Comparison of ENCODE assay signal across 8 cellular contexts in genomic region chr2:168961450-168962229, GRCh38.
A peak's percentile ranks its signal among the peaks of the same experiment; 100 is the strongest.
DNase-seq lines count a peak whose midpoint lies in the region; ATAC-seq, FAIRE-seq and TF ChIP-seq lines count a peak whose summit lies in the region.

No MANE protein-coding gene starts in this region.

- FAIRE-seq in A204.1 (lab: Jason Lieb, UNC), result peak; percentile 97

- peak; percentile 82 for TF ChIP-seq CTCF in LNCaP clone FGC (IDR thresholded peaks at IDR 0.05; ENCODE audit: control insufficient read depth, extremely low read depth, insufficient read depth)
- TF ChIP-seq CTCF in RWPE2 (IDR thresholded peaks at IDR 0.05; ENCODE audit: poor library complexity, severe bottlenecking), result peak; percentile 94
- peak; percentile 73 for TF ChIP-seq CTCF in cardiac fibroblast (IDR thresholded peaks at IDR 0.05; ENCODE audit: low read depth, low read length)
- TF ChIP-seq CTCF in thoracic aorta (IDR thresholded peaks at IDR 0.05), result peak; percentile 62

- no peaks in the 10 kb centered on the region for H3K36me3 ChIP-seq in RWPE2 (ENCODE audit: low read depth)
- no peaks in the 10 kb centered on the region for H3K36me3 ChIP-seq in thoracic aorta

- H3K27me3 ChIP-seq in RWPE2 (ENCODE audit: insufficient read depth, poor library complexity, severe bottlenecking) (no peaks in the 10 kb centered on the region), thoracic aorta (replicated peaks; ENCODE audit: insufficient read depth) (no peaks in the 10 kb centered on the region)

- peaks cover 3% of the 10 kb centered on the region for H3K4me1 ChIP-seq in RWPE2 (ENCODE audit: insufficient read depth, poor library complexity, severe bottlenecking)
- no peaks in the 10 kb centered on the region for H3K4me1 ChIP-seq in thoracic aorta (ENCODE audit: control insufficient read depth in 1 of 2, low read depth in 2 of 2)

- no peaks in the 10 kb centered on the region for H3K9me3 ChIP-seq in RWPE2 (ENCODE audit: severe bottlenecking)
- no peaks in the 10 kb centered on the region for H3K9me3 ChIP-seq in thoracic aorta

- DNase-seq in ELR (ENCODE audit: low read depth) (peak; percentile 80), H4 (ENCODE audit: low spot score) (peak; percentile 83), LNCaP clone FGC (ENCODE audit: low read depth) (peak; percentile 44), RWPE2 (ENCODE audit: low spot score) (no peak), cardiac fibroblast (ENCODE audit: low read depth in 2 of 2) (peak; percentile 92), kidney tubule cell (ENCODE audit: low spot score) (peak; percentile 80), thoracic aorta (ENCODE audit: low spot score) (no peak)

- ATAC-seq in RWPE2 (ENCODE audit: low read depth) (peak; percentile 63), thoracic aorta (ENCODE audit: insufficient number of reproducible peaks, low FRiP score, low read depth) (peak; percentile 49)

- no peak overlapping the region for H3K4me3 ChIP-seq in LNCaP clone FGC (ENCODE audit: low read depth, low read length)
- H3K4me3 ChIP-seq in RWPE2 (ENCODE audit: severe bottlenecking), result no peak overlapping the region
- no peak overlapping the region for H3K4me3 ChIP-seq in cardiac fibroblast (replicated peaks in 1 of 2; ENCODE audit: low read depth in 2 of 2, low read length in 2 of 2)
- no peak overlapping the region for H3K4me3 ChIP-seq in thoracic aorta

- H3K27ac ChIP-seq in RWPE2 (ENCODE audit: poor library complexity, severe bottlenecking) (no peak overlapping the region), thoracic aorta (no peak overlapping the region)

Comparison
In these comparisons a context has a peak if more than half of its experiments do, and no peak if none do; other contexts are left out.
1. DNase-seq: peak in ELR (single experiment), H4 (single experiment), LNCaP clone FGC (single experiment), cardiac fibroblast (2 of 2) and kidney tubule cell (single experiment); none in RWPE2 (single experiment) and thoracic aorta (single experiment).
2. Peak in every context shown above with its lines, with median percentiles within 50 percentile points of each other: CTCF ChIP-seq.